In the genomic region with DNA sequence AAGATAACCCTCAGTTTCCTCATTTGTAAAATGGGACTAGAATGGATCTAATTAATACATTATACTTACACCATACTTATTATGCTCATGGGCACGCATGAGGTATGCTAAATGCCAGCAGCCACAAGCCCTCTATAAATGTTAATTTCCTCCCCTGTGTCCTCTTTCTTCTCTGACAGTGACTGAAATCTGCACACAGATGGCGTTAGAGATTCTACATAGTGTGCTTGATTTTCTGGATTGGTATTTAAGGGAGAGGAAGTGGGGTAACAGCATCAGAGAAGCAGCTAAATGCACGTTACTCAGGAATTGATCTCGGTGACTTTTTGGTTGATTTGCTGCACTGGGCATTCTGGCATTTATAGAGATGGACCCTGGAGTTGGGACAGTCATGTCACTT, we compare ENCODE assay signal across 1 cellular context.
TF ChIP-seq lines count a peak whose summit lies in the region.

No MANE protein-coding gene starts in this region.

TF ChIP-seq in GM23338, 12 proteins besides CTCF, POLR2A, EP300 and RAD21 (continued from another document):
- TF ChIP-seq, protein P1, sequence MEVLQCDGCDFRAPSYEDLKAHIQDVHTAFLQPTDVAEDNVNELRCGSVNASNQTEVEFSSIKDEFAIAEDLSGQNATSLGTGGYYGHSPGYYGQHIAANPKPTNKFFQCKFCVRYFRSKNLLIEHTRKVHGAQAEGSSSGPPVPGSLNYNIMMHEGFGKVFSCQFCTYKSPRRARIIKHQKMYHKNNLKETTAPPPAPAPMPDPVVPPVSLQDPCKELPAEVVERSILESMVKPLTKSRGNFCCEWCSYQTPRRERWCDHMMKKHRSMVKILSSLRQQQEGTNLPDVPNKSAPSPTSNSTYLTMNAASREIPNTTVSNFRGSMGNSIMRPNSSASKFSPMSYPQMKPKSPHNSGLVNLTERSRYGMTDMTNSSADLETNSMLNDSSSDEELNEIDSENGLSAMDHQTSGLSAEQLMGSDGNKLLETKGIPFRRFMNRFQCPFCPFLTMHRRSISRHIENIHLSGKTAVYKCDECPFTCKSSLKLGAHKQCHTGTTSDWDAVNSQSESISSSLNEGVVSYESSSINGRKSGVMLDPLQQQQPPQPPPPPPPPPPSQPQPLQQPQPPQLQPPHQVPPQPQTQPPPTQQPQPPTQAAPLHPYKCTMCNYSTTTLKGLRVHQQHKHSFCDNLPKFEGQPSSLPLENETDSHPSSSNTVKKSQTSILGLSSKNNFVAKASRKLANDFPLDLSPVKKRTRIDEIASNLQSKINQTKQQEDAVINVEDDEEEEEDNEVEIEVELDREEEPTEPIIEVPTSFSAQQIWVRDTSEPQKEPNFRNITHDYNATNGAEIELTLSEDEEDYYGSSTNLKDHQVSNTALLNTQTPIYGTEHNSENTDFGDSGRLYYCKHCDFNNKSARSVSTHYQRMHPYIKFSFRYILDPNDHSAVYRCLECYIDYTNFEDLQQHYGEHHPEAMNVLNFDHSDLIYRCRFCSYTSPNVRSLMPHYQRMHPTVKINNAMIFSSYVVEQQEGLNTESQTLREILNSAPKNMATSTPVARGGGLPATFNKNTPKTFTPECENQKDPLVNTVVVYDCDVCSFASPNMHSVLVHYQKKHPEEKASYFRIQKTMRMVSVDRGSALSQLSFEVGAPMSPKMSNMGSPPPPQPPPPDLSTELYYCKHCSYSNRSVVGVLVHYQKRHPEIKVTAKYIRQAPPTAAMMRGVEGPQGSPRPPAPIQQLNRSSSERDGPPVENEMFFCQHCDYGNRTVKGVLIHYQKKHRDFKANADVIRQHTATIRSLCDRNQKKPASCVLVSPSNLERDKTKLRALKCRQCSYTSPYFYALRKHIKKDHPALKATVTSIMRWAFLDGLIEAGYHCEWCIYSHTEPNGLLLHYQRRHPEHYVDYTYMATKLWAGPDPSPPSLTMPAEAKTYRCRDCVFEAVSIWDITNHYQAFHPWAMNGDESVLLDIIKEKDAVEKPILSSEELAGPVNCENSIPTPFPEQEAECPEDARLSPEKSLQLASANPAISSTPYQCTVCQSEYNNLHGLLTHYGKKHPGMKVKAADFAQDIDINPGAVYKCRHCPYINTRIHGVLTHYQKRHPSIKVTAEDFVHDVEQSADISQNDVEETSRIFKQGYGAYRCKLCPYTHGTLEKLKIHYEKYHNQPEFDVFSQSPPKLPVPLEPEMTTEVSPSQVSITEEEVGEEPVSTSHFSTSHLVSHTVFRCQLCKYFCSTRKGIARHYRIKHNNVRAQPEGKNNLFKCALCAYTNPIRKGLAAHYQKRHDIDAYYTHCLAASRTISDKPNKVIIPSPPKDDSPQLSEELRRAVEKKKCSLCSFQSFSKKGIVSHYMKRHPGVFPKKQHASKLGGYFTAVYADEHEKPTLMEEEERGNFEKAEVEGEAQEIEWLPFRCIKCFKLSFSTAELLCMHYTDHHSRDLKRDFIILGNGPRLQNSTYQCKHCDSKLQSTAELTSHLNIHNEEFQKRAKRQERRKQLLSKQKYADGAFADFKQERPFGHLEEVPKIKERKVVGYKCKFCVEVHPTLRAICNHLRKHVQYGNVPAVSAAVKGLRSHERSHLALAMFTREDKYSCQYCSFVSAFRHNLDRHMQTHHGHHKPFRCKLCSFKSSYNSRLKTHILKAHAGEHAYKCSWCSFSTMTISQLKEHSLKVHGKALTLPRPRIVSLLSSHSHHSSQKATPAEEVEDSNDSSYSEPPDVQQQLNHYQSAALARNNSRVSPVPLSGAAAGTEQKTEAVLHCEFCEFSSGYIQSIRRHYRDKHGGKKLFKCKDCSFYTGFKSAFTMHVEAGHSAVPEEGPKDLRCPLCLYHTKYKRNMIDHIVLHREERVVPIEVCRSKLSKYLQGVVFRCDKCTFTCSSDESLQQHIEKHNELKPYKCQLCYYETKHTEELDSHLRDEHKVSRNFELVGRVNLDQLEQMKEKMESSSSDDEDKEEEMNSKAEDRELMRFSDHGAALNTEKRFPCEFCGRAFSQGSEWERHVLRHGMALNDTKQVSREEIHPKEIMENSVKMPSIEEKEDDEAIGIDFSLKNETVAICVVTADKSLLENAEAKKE (CRISPR knock-in tag; IDR thresholded peaks at IDR 0.05), result no peak
- TF ChIP-seq, protein P2, sequence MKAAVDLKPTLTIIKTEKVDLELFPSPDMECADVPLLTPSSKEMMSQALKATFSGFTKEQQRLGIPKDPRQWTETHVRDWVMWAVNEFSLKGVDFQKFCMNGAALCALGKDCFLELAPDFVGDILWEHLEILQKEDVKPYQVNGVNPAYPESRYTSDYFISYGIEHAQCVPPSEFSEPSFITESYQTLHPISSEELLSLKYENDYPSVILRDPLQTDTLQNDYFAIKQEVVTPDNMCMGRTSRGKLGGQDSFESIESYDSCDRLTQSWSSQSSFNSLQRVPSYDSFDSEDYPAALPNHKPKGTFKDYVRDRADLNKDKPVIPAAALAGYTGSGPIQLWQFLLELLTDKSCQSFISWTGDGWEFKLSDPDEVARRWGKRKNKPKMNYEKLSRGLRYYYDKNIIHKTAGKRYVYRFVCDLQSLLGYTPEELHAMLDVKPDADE (IDR thresholded peaks at IDR 0.05), result no peak
- no peak for TF ChIP-seq CREB1 (CRISPR knock-in tag; IDR thresholded peaks at IDR 0.05; ENCODE audit: low read depth)
